Comparison of ENCODE assay signal across 8 cellular contexts in genomic region chr20:10674684-10675455, GRCh38.
A peak's percentile ranks its signal among the peaks of the same experiment; 100 is the strongest.
DNase-seq lines count a peak whose midpoint lies in the region; ATAC-seq lines count a peak whose summit lies in the region.

No MANE protein-coding gene starts in this region.

- peak overlapping the region; percentile 76 for H3K4me3 Mint-ChIP-seq in activated naive CD4-positive, alpha-beta T cell treated with anti-CD3 and anti-CD28 coated beads, Interleukin-2, amount 50 U/mL, for 24 hours

- peak; percentile 46 for ATAC-seq in GM19455 (IDR thresholded peaks at IDR 0.05; ENCODE audit: unreplicated experiment)
- ATAC-seq in HG03460 (IDR thresholded peaks at IDR 0.05; ENCODE audit: unreplicated experiment): peak; percentile 39

- no peaks in the 10 kb centered on the region for H3K9me3 Mint-ChIP-seq in activated naive CD4-positive, alpha-beta T cell treated with anti-CD3 and anti-CD28 coated beads, Interleukin-2, amount 50 U/mL, for 24 hours

- no peaks in the 10 kb centered on the region for H3K36me3 Mint-ChIP-seq in activated naive CD4-positive, alpha-beta T cell treated with anti-CD3 and anti-CD28 coated beads, Interleukin-2, amount 50 U/mL, for 24 hours

- peaks cover 47% of the 10 kb centered on the region for H3K27me3 Mint-ChIP-seq in activated naive CD4-positive, alpha-beta T cell treated with anti-CD3 and anti-CD28 coated beads, Interleukin-2, amount 50 U/mL, for 24 hours

- H3K4me1 Mint-ChIP-seq in activated naive CD4-positive, alpha-beta T cell treated with anti-CD3 and anti-CD28 coated beads, Interleukin-2, amount 50 U/mL, for 24 hours: peaks cover 24% of the 10 kb centered on the region

- peak; percentile 58 for DNase-seq in DMS53 treated with DMSO at 0.1 percent for 48 hours (lab: John Stamatoyannopoulos, UW; ENCODE audit: unreplicated experiment)
- DNase-seq in NCI-H748 treated with DMSO at 0.1 percent for 48 hours (lab: John Stamatoyannopoulos, UW): peak; percentile 77
- peak in 39 of 42 donors; percentile 45 to 84 (median 69) for DNase-seq in head of caudate nucleus
- DNase-seq in nucleus accumbens (lab: John Stamatoyannopoulos, UW): peak in 41 of 56 donors; percentile 17 to 79 (median 49)
- no peak for DNase-seq in cerebellar nuclear complex (lab: John Stamatoyannopoulos, UW)

- intact Hi-C loops in head of caudate nucleus (cut with DNase I): loop anchor here (10.0 kb wide), 1 partner anchor 600 kb away; no protein-coding TSS in a partner anchor

- H3K27ac Mint-ChIP-seq in activated naive CD4-positive, alpha-beta T cell treated with anti-CD3 and anti-CD28 coated beads, Interleukin-2, amount 50 U/mL, for 24 hours: no peak overlapping the region

Comparison
In these comparisons a context has a peak if more than half of its experiments do, and no peak if none do; other contexts are left out.
1. DNase-seq: peak in DMS53 treated with DMSO at 0.1 percent for 48 hours (single experiment), NCI-H748 treated with DMSO at 0.1 percent for 48 hours (single experiment), head of caudate nucleus (39 of 42) and nucleus accumbens (41 of 56); none in cerebellar nuclear complex (0 of 2).